ENCODE assay signal across 21 cellular contexts in the genomic region with DNA sequence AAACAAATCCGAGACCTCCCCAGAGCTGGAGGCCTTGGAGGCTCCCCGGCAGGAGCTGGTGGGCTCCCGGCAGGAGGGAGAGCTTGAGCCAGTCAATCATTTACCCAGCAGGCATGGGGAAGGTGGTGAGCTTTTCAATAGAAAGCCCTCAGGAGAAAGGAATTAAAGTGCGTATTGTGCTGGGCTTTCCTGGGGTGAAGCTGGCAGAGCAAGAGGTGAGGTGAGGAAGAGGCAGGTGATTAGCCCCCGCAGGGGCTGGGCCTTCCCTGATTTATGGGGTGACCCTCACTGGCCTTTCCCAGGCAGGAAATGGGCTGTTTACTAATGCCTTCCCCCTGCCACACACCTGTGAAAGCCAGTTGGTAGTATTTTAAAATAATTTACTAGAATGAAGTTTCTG. TPM values are rescaled to one million over a fixed set of nuclear protein-coding genes. Genes with fewer than 3 reads are reported as not detected.
DNase-seq lines count a peak whose midpoint lies in the region; ATAC-seq and TF ChIP-seq lines count a peak whose summit lies in the region.
"Had no signal": no experiment of that assay in that cellular context is flagged by ENCODE, and none has a peak within 500 bp of the region (broad histone marks: within the 10 kb centered on the region; RNA-seq: fewer than 3 reads in every experiment).

No MANE protein-coding gene starts in this region.

- H3K4me1 Mint-ChIP-seq in type B pancreatic cell (ENCODE audit: unreplicated experiment), result peaks cover 20% of the 10 kb centered on the region
- H3K4me1 Mint-ChIP-seq: activated naive CD4-positive, alpha-beta T cell treated with anti-CD3 and anti-CD28 coated beads, Interleukin-2, amount 50 U/mL, for 24 hours; stimulated activated effector memory CD8-positive, alpha-beta T cell treated with anti-CD3 and anti-CD28 coated beads, Interleukin-12 subunit alpha, Interleukin-12 subunit beta, amount 100 ng/mL, for 72 hours had no signal

- ATAC-seq in GM18511 (IDR thresholded peaks at IDR 0.05; ENCODE audit: unreplicated experiment) (no peak), HG02973 (IDR thresholded peaks at IDR 0.05; ENCODE audit: unreplicated experiment) (no peak)
- ATAC-seq: left colon; stimulated activated effector memory CD8-positive, alpha-beta T cell treated with anti-CD3 and anti-CD28 coated beads, Interleukin-12 subunit alpha, Interleukin-12 subunit beta, amount 100 ng/mL, for 72 hours had no signal

- peak overlapping the region; percentile 60 for H3K27ac Mint-ChIP-seq in type B pancreatic cell
- H3K27ac Mint-ChIP-seq: activated naive CD4-positive, alpha-beta T cell treated with anti-CD3 and anti-CD28 coated beads, Interleukin-2, amount 50 U/mL, for 24 hours; stimulated activated effector memory CD8-positive, alpha-beta T cell treated with anti-CD3 and anti-CD28 coated beads, Interleukin-12 subunit alpha, Interleukin-12 subunit beta, amount 100 ng/mL, for 72 hours had no signal

- no peak for TF ChIP-seq CTCF in type B pancreatic cell (conservative IDR thresholded peaks at IDR 0.05)

- H3K27me3 Mint-ChIP-seq in type B pancreatic cell, result peaks cover 3% of the 10 kb centered on the region

- H3K4me3 Mint-ChIP-seq in type B pancreatic cell, result peak overlapping the region; percentile 2
- H3K4me3 Mint-ChIP-seq: activated naive CD4-positive, alpha-beta T cell treated with anti-CD3 and anti-CD28 coated beads, Interleukin-2, amount 50 U/mL, for 24 hours; stimulated activated effector memory CD8-positive, alpha-beta T cell treated with anti-CD3 and anti-CD28 coated beads, Interleukin-12 subunit alpha, Interleukin-12 subunit beta, amount 100 ng/mL, for 72 hours had no signal

- no peaks in the 10 kb centered on the region for H3K36me3 Mint-ChIP-seq in type B pancreatic cell
- H3K36me3 Mint-ChIP-seq: activated naive CD4-positive, alpha-beta T cell treated with anti-CD3 and anti-CD28 coated beads, Interleukin-2, amount 50 U/mL, for 24 hours; stimulated activated effector memory CD8-positive, alpha-beta T cell treated with anti-CD3 and anti-CD28 coated beads, Interleukin-12 subunit alpha, Interleukin-12 subunit beta, amount 100 ng/mL, for 72 hours had no signal

- DNase-seq in NCI-H1092 treated with DMSO at 0.1 percent for 48 hours (lab: John Stamatoyannopoulos, UW) (peak; percentile 80), NCI-H774 (lab: John Stamatoyannopoulos, UW) (peak; percentile 29), glomerular visceral epithelial cell (ENCODE audit: extremely low spot score) (peak; percentile 50), type B pancreatic cell (ENCODE audit: extremely low spot score, unreplicated experiment) (no peak), DMS114 treated with DMSO at 0.1 percent for 48 hours (lab: John Stamatoyannopoulos, UW; ENCODE audit: unreplicated experiment) (no peak)
- DNase-seq: activated CD4-positive, alpha-beta T cell treated with anti-CD3 and anti-CD28 coated beads for 48 hours; activated T-cell treated with anti-CD3 and anti-CD28 coated beads for 4 hours; effector CD4-positive, alpha-beta T cell; hypothalamus; left colon; NCI-H226; SK-N-SH; transverse colon had no signal

- no peaks in the 10 kb centered on the region for H3K9me3 Mint-ChIP-seq in type B pancreatic cell
- H3K9me3 Mint-ChIP-seq: activated naive CD4-positive, alpha-beta T cell treated with anti-CD3 and anti-CD28 coated beads, Interleukin-2, amount 50 U/mL, for 24 hours; stimulated activated effector memory CD8-positive, alpha-beta T cell treated with anti-CD3 and anti-CD28 coated beads, Interleukin-12 subunit alpha, Interleukin-12 subunit beta, amount 100 ng/mL, for 72 hours had no signal

RNA-seq across cellular contexts. Expression of gene CLDN14, which starts 25.8 kb away (rescaled TPM):
- not detected in 2 replicates for total RNA-seq in type B pancreatic cell (ENCODE audit: low replicate concordance)
- total RNA-seq: cardiac muscle cell, fibroblast of lung, OCI-LY7, smooth muscle cell, transverse colon had no signal

Comparison
In these comparisons a context has a peak if more than half of its experiments do, and no peak if none do; other contexts are left out.
1. DNase-seq: peak in NCI-H1092 treated with DMSO at 0.1 percent for 48 hours (single experiment), NCI-H774 (single experiment) and glomerular visceral epithelial cell (single experiment); none in type B pancreatic cell (single experiment) and DMS114 treated with DMSO at 0.1 percent for 48 hours (single experiment).